ENCODE assay signal across 8 cellular contexts in the genomic region with DNA sequence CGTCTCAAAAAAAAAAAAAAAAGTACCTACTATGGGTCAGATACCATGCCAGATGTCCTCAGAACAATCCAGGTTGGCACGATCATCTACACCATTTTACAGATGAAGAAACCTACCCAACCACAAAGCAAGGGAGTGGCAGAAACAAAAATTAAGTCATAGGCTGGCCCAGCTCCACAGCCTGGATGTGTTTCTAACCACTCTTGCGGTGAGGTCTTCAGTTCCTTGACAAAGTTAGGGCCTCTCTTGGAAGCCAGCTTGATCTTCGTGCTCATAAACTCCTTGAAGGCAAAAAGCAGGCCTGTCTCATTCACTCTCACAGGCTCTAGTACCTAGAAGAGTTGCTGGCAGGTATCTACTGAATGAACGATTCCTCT. TPM values are rescaled to one million over a fixed set of nuclear protein-coding genes. Genes with fewer than 3 reads are reported as not detected.
DNase-seq lines count a peak whose midpoint lies in the region; ATAC-seq, FAIRE-seq and TF ChIP-seq lines count a peak whose summit lies in the region.

No MANE protein-coding gene starts in this region.

- ATAC-seq in GM19463 (IDR thresholded peaks at IDR 0.05; ENCODE audit: unreplicated experiment): peak; percentile 15
- peak; percentile 64 for ATAC-seq in stimulated activated effector memory CD8-positive, alpha-beta T cell treated with anti-CD3 and anti-CD28 coated beads, Interleukin-12 subunit alpha, Interleukin-12 subunit beta, amount 100 ng/mL, for 72 hours
- no peak for ATAC-seq in HG02981 (IDR thresholded peaks at IDR 0.05; ENCODE audit: unreplicated experiment)

- H3K4me1 Mint-ChIP-seq in stimulated activated effector memory CD8-positive, alpha-beta T cell treated with anti-CD3 and anti-CD28 coated beads, Interleukin-12 subunit alpha, Interleukin-12 subunit beta, amount 100 ng/mL, for 72 hours: peaks cover 78% of the 10 kb centered on the region

- peak overlapping the region; percentile 62 for H3K4me3 Mint-ChIP-seq in stimulated activated effector memory CD8-positive, alpha-beta T cell treated with anti-CD3 and anti-CD28 coated beads, Interleukin-12 subunit alpha, Interleukin-12 subunit beta, amount 100 ng/mL, for 72 hours

- peak overlapping the region; percentile 75 for H3K27ac Mint-ChIP-seq in stimulated activated effector memory CD8-positive, alpha-beta T cell treated with anti-CD3 and anti-CD28 coated beads, Interleukin-12 subunit alpha, Interleukin-12 subunit beta, amount 100 ng/mL, for 72 hours

- FAIRE-seq in HTR-8/SVneo (lab: Jason Lieb, UNC): no peak

- H3K9me3 Mint-ChIP-seq in stimulated activated effector memory CD8-positive, alpha-beta T cell treated with anti-CD3 and anti-CD28 coated beads, Interleukin-12 subunit alpha, Interleukin-12 subunit beta, amount 100 ng/mL, for 72 hours: peaks cover 4% of the 10 kb centered on the region

- DNase-seq in RPMI7951 (ENCODE audit: low read depth) (peak; percentile 24), fibroblast of mammary gland (ENCODE audit: low read depth) (peak; percentile 87), HTR-8/SVneo (ENCODE audit: insufficient read length, low spot score) (no peak), NCI-H2171 (lab: John Stamatoyannopoulos, UW) (no peak)
- peak in 1 of 2 donors; percentile 62 for DNase-seq in stimulated activated effector memory CD8-positive, alpha-beta T cell treated with anti-CD3 and anti-CD28 coated beads, Interleukin-12 subunit alpha, Interleukin-12 subunit beta, amount 100 ng/mL, for 72 hours (ENCODE audit: low spot score in 2 of 2)
- no peak for DNase-seq in activated CD4-positive, CD25-positive, alpha-beta regulatory T cell (lab: John Stamatoyannopoulos, UW)

- no peak overlapping the region for H3K4me3 ChIP-seq in fibroblast of mammary gland (ENCODE audit: control insufficient read depth, low read depth, low read length)

- no peak for TF ChIP-seq CTCF in fibroblast of mammary gland (conservative IDR thresholded peaks at IDR 0.05; ENCODE audit: control insufficient read depth, insufficient read depth, low read depth, low read length)

- peaks cover 57% of the 10 kb centered on the region for H3K36me3 Mint-ChIP-seq in stimulated activated effector memory CD8-positive, alpha-beta T cell treated with anti-CD3 and anti-CD28 coated beads, Interleukin-12 subunit alpha, Interleukin-12 subunit beta, amount 100 ng/mL, for 72 hours

RNA-seq across cellular contexts. Expression of a gene that starts 6.2 kb away (rescaled TPM):
- 8.8 and 9.1 TPM in 2 replicates for total RNA-seq in RPMI7951 (2014; rRNA removed; shearing (Covaris generic))

RNA-seq across cellular contexts. Expression of a gene that starts 51.1 kb away (rescaled TPM):
- 11.2 and 11.9 TPM in 2 replicates for total RNA-seq in RPMI7951 (2014; rRNA removed; shearing (Covaris generic))

RNA-seq across cellular contexts. Expression of a gene that starts 53.1 kb away (rescaled TPM):
- 10.6 and 12.7 TPM in 2 replicates for total RNA-seq in RPMI7951 (2014; rRNA removed; shearing (Covaris generic))

RNA-seq across cellular contexts. Expression of a gene that starts 53.5 kb away (rescaled TPM):
- total RNA-seq in RPMI7951 (2014; rRNA removed; shearing (Covaris generic)): 52.6 and 67.9 TPM in 2 replicates

Comparison
In these comparisons a context has a peak if more than half of its experiments do, and no peak if none do; other contexts are left out.
1. DNase-seq: peak in RPMI7951 (single experiment) and fibroblast of mammary gland (single experiment); none in HTR-8/SVneo (single experiment), activated CD4-positive, CD25-positive, alpha-beta regulatory T cell (0 of 4) and NCI-H2171 (single experiment).